Comparison of ENCODE assay signal across 15 cellular contexts in genomic region chr2:170222298-170222697, GRCh38. TPM values are rescaled to one million over a fixed set of nuclear protein-coding genes. Genes with fewer than 3 reads are reported as not detected.
A peak's percentile ranks its signal among the peaks of the same experiment; 100 is the strongest.
DNase-seq lines count a peak whose midpoint lies in the region; ATAC-seq, FAIRE-seq and TF ChIP-seq lines count a peak whose summit lies in the region.
"Had no signal": no experiment of that assay in that cellular context is flagged by ENCODE, and none has a peak within 500 bp of the region (broad histone marks: within the 10 kb centered on the region; RNA-seq: fewer than 3 reads in every experiment).

No MANE protein-coding gene starts in this region.

- TF ChIP-seq POLR2A in K562 (conservative IDR thresholded peaks at IDR 0.05): no peak

- TF ChIP-seq CTCF in K562 (IDR thresholded peaks at IDR 0.05 in 2 of 3, conservative IDR thresholded peaks at IDR 0.05 in 1 of 3; ENCODE audit: insufficient read depth in 2 of 3, low read depth in 1 of 3, low read length in 3 of 3): no peak; a peak in 2 of 6 replicates

- peak in 1 of 2 experiments; percentile 18; a peak in 1 of 4 replicates for TF ChIP-seq RAD21 in K562 (CRISPR knock-in tag; conservative IDR thresholded peaks at IDR 0.05 in 1 of 2, IDR thresholded peaks at IDR 0.05 in 1 of 2)

- peaks cover 19% of the 10 kb centered on the region for H3K4me1 ChIP-seq in HUES6 (ENCODE audit: control insufficient read depth, insufficient read depth, low read length)
- peaks cover 0 to 11% of the 10 kb centered on the region in 2 experiments; a peak in 2 of 5 replicates for H3K4me1 ChIP-seq in K562 (replicated peaks in 1 of 2; ENCODE audit: control insufficient read depth in 2 of 2, insufficient read depth in 2 of 2, low read length in 2 of 2)

- no TSS peak for BruUV-seq in K562 (replicated peaks; lab: Mats Ljungman, UMichigan)

- peak; percentile 44 for FAIRE-seq in K562 (lab: Jason Lieb, UNC)

- H2AFZ ChIP-seq in K562 (ENCODE audit: low read depth, low read length): peak overlapping the region; percentile 90

- DNase-seq in EH (ENCODE audit: low read depth) (peak; percentile 19), K562 (ENCODE audit: extremely low read depth in 1 of 4, low spot score in 3 of 4) (no peak), iPS-NIHi7 (ENCODE audit: extremely low spot score) (peak; percentile 25), NCI-H2081 (lab: John Stamatoyannopoulos, UW) (no peak), NCI-H226 (no peak)
- DNase-seq: activated CD8-positive, alpha-beta T cell treated with anti-CD3 and anti-CD28 coated beads for 36 hours; activated gamma-delta T cell treated with Interleukin-2 at 50 U/mL for 16 hours; central memory CD4-positive, alpha-beta T cell; Karpas-422; stomach had no signal

- H3K9me3 ChIP-seq in HUES6 (ENCODE audit: control insufficient read depth, insufficient read depth, low read depth, low read length) (no peaks in the 10 kb centered on the region), K562 (replicated peaks; ENCODE audit: control insufficient read depth, insufficient read depth, low read depth, low read length) (no peaks in the 10 kb centered on the region)
- H3K9me3 ChIP-seq: BLaER1, esophagus muscularis mucosa, stomach had no signal

- ATAC-seq in K562 (peak; percentile 68), GM21737 (IDR thresholded peaks at IDR 0.05; ENCODE audit: unreplicated experiment) (no peak), GM19328 (IDR thresholded peaks at IDR 0.05; ENCODE audit: unreplicated experiment) (no peak)
- ATAC-seq: activated CD8-positive, alpha-beta T cell treated with anti-CD3 and anti-CD28 coated beads for 36 hours had no signal

- in situ Hi-C loops in K562 (cut with MboI): no loop called here

- POLR2A ChIA-PET in K562 (lab: Yijun Ruan, JAX): interaction anchor here (0.8 to 2.4 kb wide), 5 partner anchors 9 to 477 kb away, joined by 3 to 14 read pairs (median 4); no protein-coding TSS in a partner anchor

- no peaks in the 10 kb centered on the region for H4K20me1 ChIP-seq in K562 (replicated peaks; ENCODE audit: control insufficient read depth, insufficient read depth, low read length)
- H4K20me1 ChIP-seq: BLaER1 had no signal

- no peak for TF ChIP-seq EP300 in K562 (IDR thresholded peaks at IDR 0.05; ENCODE audit: low read length)

- WGBS in K562 (ENCODE audit: insufficient coverage, low coverage, missing lambda C conversion rate): 35% methylated on average over 5 of the region's 5 CpGs

- no peaks in the 10 kb centered on the region for H3K27me3 ChIP-seq in HUES6 (ENCODE audit: control insufficient read depth, insufficient read depth, low read length)
- no peaks in the 10 kb centered on the region for H3K27me3 ChIP-seq in K562 (ENCODE audit: control insufficient read depth in 2 of 2, insufficient read depth in 2 of 2, low read length in 2 of 2)
- H3K27me3 ChIP-seq: BLaER1, esophagus muscularis mucosa, stomach had no signal

- CTCF ChIA-PET in K562 (lab: Yijun Ruan, JAX; ENCODE audit: low intra/inter-chr PET ratio): no interaction called here

- H3K36me3 ChIP-seq in HUES6 (ENCODE audit: control insufficient read depth, insufficient read depth, low read length) (no peaks in the 10 kb centered on the region), K562 (ENCODE audit: control insufficient read depth, insufficient read depth, low read length) (no peaks in the 10 kb centered on the region)
- H3K36me3 ChIP-seq: BLaER1, esophagus muscularis mucosa, stomach had no signal

- no peak overlapping the region for H3K4me3 ChIP-seq in HUES6 (ENCODE audit: low read depth, low read length)
- H3K4me3 ChIP-seq in K562: no peak overlapping the region
- H3K4me3 ChIP-seq: BLaER1, esophagus muscularis mucosa, stomach had no signal

- intact Hi-C loops in K562 (cut with micrococcal nuclease): no loop called here

- H3K27ac ChIP-seq in HUES6 (ENCODE audit: low read depth, low read length): peak overlapping the region; percentile 81
- H3K27ac ChIP-seq in K562 (ENCODE audit: extremely low read depth, low read depth, low read length): no peak overlapping the region
- H3K27ac ChIP-seq: BLaER1, esophagus muscularis mucosa, stomach had no signal

- H3K9ac ChIP-seq in HUES6 (ENCODE audit: low read length) (peak overlapping the region; percentile 22), K562 (ENCODE audit: insufficient read depth in 1 of 2, low read depth in 2 of 2, low read length in 2 of 2) (no peak overlapping the region)
- H3K9ac ChIP-seq: BLaER1 had no signal

- peak overlapping the region; percentile 39; the same call in 1 of the 2 replicates for H3K4me2 ChIP-seq in K562 (ENCODE audit: insufficient read depth, low read length)
- H3K4me2 ChIP-seq: BLaER1 had no signal

- no peaks in the 10 kb centered on the region for H3K79me2 ChIP-seq in K562 (ENCODE audit: control insufficient read depth, insufficient read depth, low read length)

- H3K9me1 ChIP-seq in K562 (ENCODE audit: control insufficient read depth, insufficient read depth, low read length): no peaks in the 10 kb centered on the region

TF ChIP-seq in K562, 482 proteins besides CTCF, POLR2A, EP300 and RAD21 (continues in another document):
- TF ChIP-seq ZNF592 (IDR thresholded peaks at IDR 0.05) (0 out of 2 replicates have a peak, but pooled peaks have one; percentile 14), VEZF1 (CRISPR knock-in tag; IDR thresholded peaks at IDR 0.05) (peak; percentile 19; the same call in 1 of the 2 replicates), ATF3 (IDR thresholded peaks at IDR 0.05) (0 out of 2 replicates have a peak, but pooled peaks have one; percentile 9), ATF3 (CRISPR knock-in tag; conservative IDR thresholded peaks at IDR 0.05) (no peak), ZNF766 (CRISPR knock-in tag; conservative IDR thresholded peaks at IDR 0.05) (no peak)

RNA-seq across cellular contexts. Expression of gene MYO3B, which starts 44.4 kb away (rescaled TPM):
- 5.2 and 8.0 TPM in 2 replicates for total RNA-seq in K562 (2011; cell fraction: chromatin; rRNA removed; ENCODE audit: low replicate concordance)
- 1.7 and 2.7 TPM in 2 replicates for total RNA-seq in K562 (2011; cell fraction: nucleolus; rRNA removed)
- 3.4 and 3.9 TPM in 2 replicates for total RNA-seq in K562 (2011; cell fraction: nucleoplasm; rRNA removed)
- total RNA-seq in K562 (2014; rRNA removed) (3.0 and 3.4 TPM in 2 replicates), K562 (2014; rRNA removed; fragmentation: Illumina TruSeq; extraction: Trizol) (4.6 and 4.7 TPM in 2 replicates), K562 (2015; rRNA removed; fragmentation: Illumina TruSeq; extraction: Trizol) (3.4 and 3.8 TPM in 2 replicates), K562 (2021) (3.5 and 4.7 TPM in 2 replicates)
- polyA plus RNA-seq in K562 (2011; rRNA removed) (0.32 and 3.6 TPM in 2 replicates), K562 (2014; fragmentation: Illumina TruSeq; extraction: Trizol) (3.4 and 4.2 TPM in 2 replicates), K562 (2014; fragmentation: Nextera tagmentation; extraction: Ambion mirVana) (1 to 10 TPM; 2.9 to 6.5 TPM), K562 (2014; rRNA removed) (2.7 and 3.8 TPM in 2 replicates)
- 0.24 and 1.3 TPM in 2 replicates for polyA plus RNA-seq in K562 (2011; cell fraction: cytosol; rRNA removed)
- 0.79 and 3.4 TPM in 2 replicates for polyA plus RNA-seq in K562 (2011; cell fraction: nucleus; rRNA removed)
- 4.5 and 6.0 TPM in 2 replicates for polyA plus RNA-seq in K562 (2012)
- polyA minus RNA-seq in K562 (2011; rRNA and poly(A)+ RNA removed): 1.1 and 3.9 TPM in 2 replicates
- 0.27 and 1.7 TPM in 2 replicates for polyA minus RNA-seq in K562 (2011; cell fraction: cytosol; rRNA and poly(A)+ RNA removed)
- polyA minus RNA-seq in K562 (2011; cell fraction: nucleus; rRNA and poly(A)+ RNA removed): 1.9 and 6.5 TPM in 2 replicates

Comparison
In these comparisons a context has a peak if more than half of its experiments do, and no peak if none do; other contexts are left out.
1. DNase-seq: peak in EH (single experiment) and iPS-NIHi7 (single experiment); none in K562 (0 of 4), NCI-H2081 (0 of 2) and NCI-H226 (single experiment).